ENCODE assay signal across 8 cellular contexts in the genomic region with DNA sequence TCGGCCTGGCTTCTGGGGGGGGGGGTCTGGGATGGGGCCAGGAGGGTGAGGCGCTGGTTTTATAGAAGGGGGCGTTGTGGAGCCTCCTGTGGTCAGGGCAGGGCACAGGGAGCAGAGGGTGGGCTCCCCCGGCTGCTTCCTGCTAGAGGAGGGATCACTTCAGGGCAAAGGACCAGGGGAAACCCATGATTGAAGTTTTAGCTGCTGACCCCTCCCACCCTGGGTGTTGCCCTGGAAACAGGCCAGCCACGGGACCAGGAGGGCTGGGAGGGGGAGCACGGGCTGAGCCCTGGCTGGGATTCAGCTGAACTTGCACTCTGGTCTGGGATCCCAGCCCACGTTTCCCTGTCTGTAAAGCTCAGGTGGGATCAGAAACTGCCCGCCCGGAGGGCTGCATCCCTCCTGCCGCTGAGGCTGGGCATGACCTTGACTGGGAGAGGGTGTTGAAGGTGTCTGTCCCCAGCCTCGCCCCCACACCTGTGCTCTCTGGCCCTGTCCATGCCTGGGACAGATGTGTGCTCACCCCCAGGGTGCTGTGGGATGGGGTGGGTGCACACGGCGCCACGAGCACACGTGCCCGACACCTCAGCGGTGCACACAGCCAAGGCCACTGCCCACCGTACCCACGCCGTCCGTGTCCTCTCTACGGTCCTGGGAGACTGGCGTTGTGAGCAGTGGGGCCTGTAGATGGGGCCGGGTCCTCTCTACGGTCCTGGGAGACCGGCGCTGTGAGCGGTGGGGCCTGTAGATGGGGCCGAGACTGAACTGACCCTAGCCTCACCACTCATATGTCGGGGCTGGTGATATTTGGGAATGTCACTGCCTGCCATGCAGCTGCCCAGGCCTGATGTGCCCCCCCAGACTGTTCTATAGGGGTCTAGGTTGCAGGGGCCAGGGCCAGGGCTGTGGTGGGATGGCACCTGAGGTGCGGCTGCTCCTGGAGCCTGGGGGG. TPM values are rescaled to one million over a fixed set of nuclear protein-coding genes. Genes with fewer than 3 reads are reported as not detected.
A peak's percentile ranks its signal among the peaks of the same experiment; 100 is the strongest.
DNase-seq lines count a peak whose midpoint lies in the region; ATAC-seq and TF ChIP-seq lines count a peak whose summit lies in the region.

No MANE protein-coding gene starts in this region.

- H3K27ac ChIP-seq in Panc1 (ENCODE audit: low read length) (peak overlapping the region; percentile 97), ectodermal cell (ENCODE audit: insufficient read depth, low read depth, low read length, poor library complexity, severe bottlenecking) (peak overlapping the region; percentile 82), lower lobe of right lung (peak overlapping the region; percentile 94), urinary bladder (ENCODE audit: low read depth) (peak overlapping the region; percentile 81)

- WGBS in ectodermal cell, 2 experiments: 40 to 42% methylated on average over 31 of the region's 31 CpGs
- WGBS in urinary bladder: 24% methylated on average over 31 of the region's 31 CpGs

- peak overlapping the region; percentile 85 to 96 for H3K4me3 ChIP-seq in Panc1 (ENCODE audit: low read depth in 2 of 2, low read length in 2 of 2)
- peak overlapping the region; percentile 99 for H3K4me3 ChIP-seq in ectodermal cell (ENCODE audit: insufficient read depth, low read depth, low read length)
- H3K4me3 ChIP-seq in lower lobe of right lung: peak overlapping the region; percentile 99
- H3K4me3 ChIP-seq in urinary bladder (ENCODE audit: low read depth, low read length): peak overlapping the region; percentile 89

- H3K36me3 ChIP-seq in Panc1 (ENCODE audit: control insufficient read depth, insufficient read depth, low read length) (no peaks in the 10 kb centered on the region; the same call in none of the 2 replicates), ectodermal cell (ENCODE audit: control insufficient read depth, insufficient read depth, low read length) (no peaks in the 10 kb centered on the region), lower lobe of right lung (peaks cover 10% of the 10 kb centered on the region), urinary bladder (ENCODE audit: insufficient read depth) (no peaks in the 10 kb centered on the region)

- ATAC-seq in Panc1 (peak; percentile 28), lower lobe of right lung (peak; percentile 67 to 76), HG03280 (IDR thresholded peaks at IDR 0.05; ENCODE audit: unreplicated experiment) (no peak)

- in situ Hi-C loops in Panc1 (cut with HindIII; ENCODE audit: low pct_unique_long_range_greater_than_20kb, low sequenced_read_pairs): no loop called here

- TF ChIP-seq CTCF in Panc1 (IDR thresholded peaks at IDR 0.05) (no peak; the same call in 1 of the 2 replicates), lower lobe of right lung (IDR thresholded peaks at IDR 0.05) (peak; percentile 15)

- H3K27me3 ChIP-seq in Panc1 (ENCODE audit: control insufficient read depth, insufficient read depth, low read length): no peaks in the 10 kb centered on the region
- peaks cover 22% of the 10 kb centered on the region for H3K27me3 ChIP-seq in ectodermal cell (ENCODE audit: control insufficient read depth, insufficient read depth, low read length, poor library complexity, severe bottlenecking)
- H3K27me3 ChIP-seq in lower lobe of right lung (ENCODE audit: low read depth): no peaks in the 10 kb centered on the region

- DNase-seq in GM04504 (ENCODE audit: low read depth): peak; percentile 92
- DNase-seq in Panc1 (ENCODE audit: low read depth, low spot score): no peak
- peak; percentile 91 for DNase-seq in lower lobe of right lung
- no peak for DNase-seq in NCI-H2171 treated with DMSO at 0.1 percent for 48 hours (lab: John Stamatoyannopoulos, UW)
- no peak for DNase-seq in effector CD4-positive, alpha-beta T cell

- H3K9me3 ChIP-seq in Panc1 (ENCODE audit: control insufficient read depth, insufficient read depth, low read depth, low read length): no peaks in the 10 kb centered on the region
- no peaks in the 10 kb centered on the region for H3K9me3 ChIP-seq in ectodermal cell (ENCODE audit: control insufficient read depth, low read length)
- no peaks in the 10 kb centered on the region for H3K9me3 ChIP-seq in lower lobe of right lung

- POLR2A ChIA-PET in Panc1 (lab: Charles Lee): interaction anchor here (0.6 kb wide), 1 partner anchor 205 kb away, joined by 3 read pairs; no protein-coding TSS in a partner anchor

- CTCF ChIA-PET in Panc1 (lab: Charles Lee): interaction anchor here (0.8 kb wide), 1 partner anchor 49 kb away, joined by 13 read pairs; no protein-coding TSS in a partner anchor

- H3K4me1 ChIP-seq in Panc1 (ENCODE audit: control insufficient read depth, insufficient read depth, low read length) (peaks cover 58% of the 10 kb centered on the region), ectodermal cell (ENCODE audit: control insufficient read depth, insufficient read depth, low read length) (peaks cover 38% of the 10 kb centered on the region), lower lobe of right lung (peaks cover 73% of the 10 kb centered on the region), urinary bladder (ENCODE audit: insufficient read depth) (no peaks in the 10 kb centered on the region)

- TSS peak; percentile 58 for BruUV-seq in Panc1 (replicated peaks; lab: Mats Ljungman, UMichigan)

- intact Hi-C loops in Panc1 (cut with micrococcal nuclease; ENCODE audit: unreplicated experiment) (no loop called here), lower lobe of right lung (cut with DNase I) (no loop called here)

RNA-seq across cellular contexts. Expression of a gene that starts 2.3 kb away (rescaled TPM):
- total RNA-seq in Panc1 (2021; ENCODE audit: unreplicated experiment): 187 TPM
- polyA plus RNA-seq in Panc1 (2012; ENCODE audit: insufficient read length): 257 TPM
- 42.7 TPM for polyA plus RNA-seq in ectodermal cell (2013, experiment 1 of 4)
- polyA plus RNA-seq in ectodermal cell (2013, experiment 2 of 4): 45.5 TPM
- 37.4 TPM for polyA plus RNA-seq in ectodermal cell (2013, experiment 3 of 4)
- 44.4 TPM for polyA plus RNA-seq in ectodermal cell (2013, experiment 4 of 4)
- total RNA-seq in lower lobe of right lung: 140 TPM
- 39.4 TPM for total RNA-seq in urinary bladder
- polyA plus RNA-seq in urinary bladder: 144 TPM

RNA-seq across cellular contexts. Expression of a gene that starts 2.6 kb away (rescaled TPM):
- total RNA-seq in Panc1 (2021; ENCODE audit: unreplicated experiment): 673 TPM
- 2,061 TPM for polyA plus RNA-seq in Panc1 (2012; ENCODE audit: insufficient read length)
- 105 TPM for polyA plus RNA-seq in ectodermal cell (2013, experiment 1 of 4)
- 92.4 TPM for polyA plus RNA-seq in ectodermal cell (2013, experiment 2 of 4)
- 101 TPM for polyA plus RNA-seq in ectodermal cell (2013, experiment 3 of 4)
- 111 TPM for polyA plus RNA-seq in ectodermal cell (2013, experiment 4 of 4)
- 127 TPM for total RNA-seq in lower lobe of right lung
- total RNA-seq in urinary bladder: 21.7 TPM
- polyA plus RNA-seq in urinary bladder: 148 TPM

RNA-seq across cellular contexts. Expression of a gene that starts 12.2 kb away (rescaled TPM):
- total RNA-seq in Panc1 (2021; ENCODE audit: unreplicated experiment) (680 TPM), lower lobe of right lung (387 TPM), urinary bladder (115 TPM)
- polyA plus RNA-seq in Panc1 (2012; ENCODE audit: insufficient read length): 1,015 TPM
- 111 TPM for polyA plus RNA-seq in ectodermal cell (2013, experiment 1 of 4)
- polyA plus RNA-seq in ectodermal cell (2013, experiment 2 of 4): 107 TPM
- polyA plus RNA-seq in ectodermal cell (2013, experiment 3 of 4): 94.8 TPM
- 112 TPM for polyA plus RNA-seq in ectodermal cell (2013, experiment 4 of 4)
- polyA plus RNA-seq in urinary bladder: 692 TPM

RNA-seq across cellular contexts. Expression of a gene that starts 17.2 kb away (rescaled TPM):
- total RNA-seq in Panc1 (2021; ENCODE audit: unreplicated experiment): 132 TPM
- polyA plus RNA-seq in Panc1 (2012; ENCODE audit: insufficient read length): 167 TPM
- 3.5 TPM for polyA plus RNA-seq in ectodermal cell (2013, experiment 1 of 4)
- polyA plus RNA-seq in ectodermal cell (2013, experiment 2 of 4): 4.7 TPM
- 5.6 TPM for polyA plus RNA-seq in ectodermal cell (2013, experiment 3 of 4)
- 7.4 TPM for polyA plus RNA-seq in ectodermal cell (2013, experiment 4 of 4)
- total RNA-seq in lower lobe of right lung: 43.6 TPM
- 5.9 TPM for total RNA-seq in urinary bladder
- 20.2 TPM for polyA plus RNA-seq in urinary bladder

RNA-seq across cellular contexts. Expression of a gene that starts 26.3 kb away (rescaled TPM):
- total RNA-seq in Panc1 (2021; ENCODE audit: unreplicated experiment): 244 TPM
- 377 TPM for polyA plus RNA-seq in Panc1 (2012; ENCODE audit: insufficient read length)
- polyA plus RNA-seq in ectodermal cell (2013, experiment 1 of 4): 38.9 TPM
- 40.3 TPM for polyA plus RNA-seq in ectodermal cell (2013, experiment 2 of 4)
- polyA plus RNA-seq in ectodermal cell (2013, experiment 3 of 4): 26.1 TPM
- polyA plus RNA-seq in ectodermal cell (2013, experiment 4 of 4): 27.2 TPM
- 137 TPM for total RNA-seq in lower lobe of right lung
- total RNA-seq in urinary bladder: 13.6 TPM
- 131 TPM for polyA plus RNA-seq in urinary bladder

Comparison
In these comparisons a context has a peak if more than half of its experiments do, and no peak if none do; other contexts are left out.
1. DNase-seq: peak in GM04504 (single experiment) and lower lobe of right lung (single experiment); none in Panc1 (single experiment), NCI-H2171 treated with DMSO at 0.1 percent for 48 hours (single experiment) and effector CD4-positive, alpha-beta T cell (single experiment).
2. Peak in every context shown above with its lines, with median percentiles within 50 percentile points of each other: H3K27ac ChIP-seq and H3K4me3 ChIP-seq.